In the genomic region with DNA sequence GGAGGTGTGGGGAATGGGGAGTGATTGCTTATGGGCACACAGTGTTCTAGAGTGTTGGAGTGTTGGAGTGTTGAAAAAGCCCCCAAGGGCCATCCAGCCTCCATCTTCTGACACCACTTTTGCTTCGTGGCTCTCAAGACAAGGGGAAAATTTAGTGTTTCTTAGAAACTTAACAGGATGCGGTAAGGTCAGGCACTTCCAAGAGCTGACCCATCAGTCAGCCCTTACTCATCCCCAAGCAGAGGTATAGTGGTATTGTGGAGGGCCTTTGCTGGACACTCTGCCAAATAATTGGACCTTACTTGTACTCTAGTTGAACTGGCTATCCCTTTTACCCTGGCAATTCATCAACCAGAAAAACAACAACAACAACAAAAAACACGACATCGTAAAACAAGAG, we compare ENCODE assay signal across 19 cellular contexts.
A peak's percentile ranks its signal among the peaks of the same experiment; 100 is the strongest.
DNase-seq lines count a peak whose midpoint lies in the region; ATAC-seq, FAIRE-seq and TF ChIP-seq lines count a peak whose summit lies in the region.
"Had no signal": no experiment of that assay in that cellular context is flagged by ENCODE, and none has a peak within 500 bp of the region (broad histone marks: within the 10 kb centered on the region; RNA-seq: fewer than 3 reads in every experiment).

No MANE protein-coding gene starts in this region.

- H3K4me1 ChIP-seq in DND-41 (ENCODE audit: insufficient read depth, low read length) = peaks cover 58% of the 10 kb centered on the region

- no peak overlapping the region for H3K4me2 ChIP-seq in DND-41 (ENCODE audit: insufficient read depth, low read length)
- H3K4me2 ChIP-seq: BLaER1 had no signal

- H3K27ac Mint-ChIP-seq in activated naive CD4-positive, alpha-beta T cell treated with anti-CD3 and anti-CD28 coated beads, Interleukin-2, amount 50 U/mL, for 24 hours = peak overlapping the region; percentile 42
- H3K27ac Mint-ChIP-seq in activated naive CD4-positive, alpha-beta T cell treated with anti-CD3 and anti-CD28 coated beads, Interleukin-2, amount 10 ng/mL, durations not matched to agents 7 days and 5 days = no peak overlapping the region
- peak overlapping the region; percentile 39 for H3K27ac Mint-ChIP-seq in stimulated activated effector memory CD8-positive, alpha-beta T cell treated with anti-CD3 and anti-CD28 coated beads, Interleukin-12 subunit alpha, Interleukin-12 subunit beta, amount 100 ng/mL, for 72 hours
- H3K27ac Mint-ChIP-seq: CD14-positive monocyte; CD4-positive, alpha-beta memory T cell; H9; IgD-negative memory B cell had no signal

- FAIRE-seq in HTR-8/SVneo (lab: Jason Lieb, UNC) = peak; percentile 46
- FAIRE-seq: H1, HepG2 had no signal

- H3K79me2 ChIP-seq in DND-41 (ENCODE audit: insufficient read depth, low read length) = no peaks in the 10 kb centered on the region

- no peak overlapping the region for H3K4me3 Mint-ChIP-seq in activated naive CD4-positive, alpha-beta T cell treated with anti-CD3 and anti-CD28 coated beads, Interleukin-2, amount 50 U/mL, for 24 hours
- no peak overlapping the region for H3K4me3 Mint-ChIP-seq in activated naive CD4-positive, alpha-beta T cell treated with anti-CD3 and anti-CD28 coated beads, Interleukin-2, amount 10 ng/mL, durations not matched to agents 7 days and 5 days
- no peak overlapping the region for H3K4me3 Mint-ChIP-seq in stimulated activated effector memory CD8-positive, alpha-beta T cell treated with anti-CD3 and anti-CD28 coated beads, Interleukin-12 subunit alpha, Interleukin-12 subunit beta, amount 100 ng/mL, for 72 hours
- H3K4me3 Mint-ChIP-seq: CD14-positive monocyte; CD4-positive, alpha-beta memory T cell; H9; IgD-negative memory B cell had no signal

- no peak overlapping the region for H3K4me3 ChIP-seq in DND-41 (ENCODE audit: low read depth in 1 of 2, low read length in 2 of 2)
- H3K4me3 ChIP-seq: BLaER1 had no signal

- H2AFZ ChIP-seq in DND-41 (ENCODE audit: low read depth, low read length) = 0 out of 2 replicates have a peak overlapping the region, but pooled peaks have one; percentile 6

- CTCF ChIA-PET in activated naive CD4-positive, alpha-beta T cell treated with anti-CD3 and anti-CD28 coated beads, Interleukin-2, amount 10 ng/mL, durations not matched to agents 7 days and 5 days (lab: Charles Lee) = no interaction called here

- H3K9me3 ChIP-seq in DND-41 (ENCODE audit: insufficient read depth, low read length, severe bottlenecking) = no peaks in the 10 kb centered on the region
- H3K9me3 ChIP-seq: BLaER1 had no signal

- no peaks in the 10 kb centered on the region for H3K27me3 ChIP-seq in DND-41 (ENCODE audit: insufficient read depth, low read length, poor library complexity)
- H3K27me3 ChIP-seq: BLaER1 had no signal

- H3K27me3 Mint-ChIP-seq in activated naive CD4-positive, alpha-beta T cell treated with anti-CD3 and anti-CD28 coated beads, Interleukin-2, amount 50 U/mL, for 24 hours = peaks cover 6% of the 10 kb centered on the region
- H3K27me3 Mint-ChIP-seq in activated naive CD4-positive, alpha-beta T cell treated with anti-CD3 and anti-CD28 coated beads, Interleukin-2, amount 10 ng/mL, durations not matched to agents 7 days and 5 days = peaks cover 40% of the 10 kb centered on the region

- no peak overlapping the region for H3K9ac ChIP-seq in DND-41 (ENCODE audit: low read depth, low read length)
- H3K9ac ChIP-seq: BLaER1 had no signal

- no peak for TF ChIP-seq CTCF in DND-41 (IDR thresholded peaks at IDR 0.05; ENCODE audit: borderline replicate concordance, extremely low read depth, low read length, poor library complexity, severe bottlenecking)

- H3K9me3 Mint-ChIP-seq in activated naive CD4-positive, alpha-beta T cell treated with anti-CD3 and anti-CD28 coated beads, Interleukin-2, amount 50 U/mL, for 24 hours = no peaks in the 10 kb centered on the region
- H3K9me3 Mint-ChIP-seq in activated naive CD4-positive, alpha-beta T cell treated with anti-CD3 and anti-CD28 coated beads, Interleukin-2, amount 10 ng/mL, durations not matched to agents 7 days and 5 days = no peaks in the 10 kb centered on the region
- H3K9me3 Mint-ChIP-seq in stimulated activated effector memory CD8-positive, alpha-beta T cell treated with anti-CD3 and anti-CD28 coated beads, Interleukin-12 subunit alpha, Interleukin-12 subunit beta, amount 100 ng/mL, for 72 hours = no peaks in the 10 kb centered on the region
- H3K9me3 Mint-ChIP-seq: CD14-positive monocyte, H9, IgD-negative memory B cell had no signal

- H4K20me1 ChIP-seq in DND-41 (ENCODE audit: insufficient read depth, low read length) = no peaks in the 10 kb centered on the region
- H4K20me1 ChIP-seq: BLaER1 had no signal

- no peaks in the 10 kb centered on the region for H3K36me3 ChIP-seq in DND-41 (ENCODE audit: insufficient read depth, low read length)
- H3K36me3 ChIP-seq: BLaER1 had no signal

- no peaks in the 10 kb centered on the region for H3K4me1 Mint-ChIP-seq in activated naive CD4-positive, alpha-beta T cell treated with anti-CD3 and anti-CD28 coated beads, Interleukin-2, amount 50 U/mL, for 24 hours
- H3K4me1 Mint-ChIP-seq in activated naive CD4-positive, alpha-beta T cell treated with anti-CD3 and anti-CD28 coated beads, Interleukin-2, amount 10 ng/mL, durations not matched to agents 7 days and 5 days = no peaks in the 10 kb centered on the region
- H3K4me1 Mint-ChIP-seq in stimulated activated effector memory CD8-positive, alpha-beta T cell treated with anti-CD3 and anti-CD28 coated beads, Interleukin-12 subunit alpha, Interleukin-12 subunit beta, amount 100 ng/mL, for 72 hours = peaks cover 10% of the 10 kb centered on the region
- H3K4me1 Mint-ChIP-seq: CD4-positive, alpha-beta memory T cell; H9; IgD-negative memory B cell had no signal

- no peak for DNase-seq in activated naive CD4-positive, alpha-beta T cell treated with anti-CD3 and anti-CD28 coated beads, Interleukin-2, amount 10 ng/mL, durations not matched to agents 7 days and 5 days
- DNase-seq in DND-41 (no peak), HTR-8/SVneo (ENCODE audit: insufficient read length, low spot score) (no peak), NCI-H226 (no peak)
- DNase-seq in stimulated activated effector memory CD8-positive, alpha-beta T cell treated with anti-CD3 and anti-CD28 coated beads, Interleukin-12 subunit alpha, Interleukin-12 subunit beta, amount 100 ng/mL, for 72 hours (ENCODE audit: low spot score in 2 of 2) = no peak
- DNase-seq: 8988T; CD4-positive, alpha-beta memory T cell; DMS153; DMS79; GF-D8; H9 had no signal

- H3K36me3 Mint-ChIP-seq in activated naive CD4-positive, alpha-beta T cell treated with anti-CD3 and anti-CD28 coated beads, Interleukin-2, amount 50 U/mL, for 24 hours = no peaks in the 10 kb centered on the region
- no peaks in the 10 kb centered on the region for H3K36me3 Mint-ChIP-seq in activated naive CD4-positive, alpha-beta T cell treated with anti-CD3 and anti-CD28 coated beads, Interleukin-2, amount 10 ng/mL, durations not matched to agents 7 days and 5 days
- H3K36me3 Mint-ChIP-seq in stimulated activated effector memory CD8-positive, alpha-beta T cell treated with anti-CD3 and anti-CD28 coated beads, Interleukin-12 subunit alpha, Interleukin-12 subunit beta, amount 100 ng/mL, for 72 hours = no peaks in the 10 kb centered on the region
- H3K36me3 Mint-ChIP-seq: CD14-positive monocyte; CD4-positive, alpha-beta memory T cell; IgD-negative memory B cell had no signal

- H3K27ac ChIP-seq in DND-41 (ENCODE audit: low read length) = peak overlapping the region; percentile 73
- H3K27ac ChIP-seq: BLaER1, HL-60 had no signal

- no peak for ATAC-seq in DND-41 (ENCODE audit: insufficient read depth, low read depth)
- ATAC-seq in stimulated activated effector memory CD8-positive, alpha-beta T cell treated with anti-CD3 and anti-CD28 coated beads, Interleukin-12 subunit alpha, Interleukin-12 subunit beta, amount 100 ng/mL, for 72 hours = peak; percentile 61
- no peak for ATAC-seq in HG03571 (IDR thresholded peaks at IDR 0.05; ENCODE audit: unreplicated experiment)
- ATAC-seq: HepG2 had no signal
